ENCODE assay signal across 8 cellular contexts in the genomic region with DNA sequence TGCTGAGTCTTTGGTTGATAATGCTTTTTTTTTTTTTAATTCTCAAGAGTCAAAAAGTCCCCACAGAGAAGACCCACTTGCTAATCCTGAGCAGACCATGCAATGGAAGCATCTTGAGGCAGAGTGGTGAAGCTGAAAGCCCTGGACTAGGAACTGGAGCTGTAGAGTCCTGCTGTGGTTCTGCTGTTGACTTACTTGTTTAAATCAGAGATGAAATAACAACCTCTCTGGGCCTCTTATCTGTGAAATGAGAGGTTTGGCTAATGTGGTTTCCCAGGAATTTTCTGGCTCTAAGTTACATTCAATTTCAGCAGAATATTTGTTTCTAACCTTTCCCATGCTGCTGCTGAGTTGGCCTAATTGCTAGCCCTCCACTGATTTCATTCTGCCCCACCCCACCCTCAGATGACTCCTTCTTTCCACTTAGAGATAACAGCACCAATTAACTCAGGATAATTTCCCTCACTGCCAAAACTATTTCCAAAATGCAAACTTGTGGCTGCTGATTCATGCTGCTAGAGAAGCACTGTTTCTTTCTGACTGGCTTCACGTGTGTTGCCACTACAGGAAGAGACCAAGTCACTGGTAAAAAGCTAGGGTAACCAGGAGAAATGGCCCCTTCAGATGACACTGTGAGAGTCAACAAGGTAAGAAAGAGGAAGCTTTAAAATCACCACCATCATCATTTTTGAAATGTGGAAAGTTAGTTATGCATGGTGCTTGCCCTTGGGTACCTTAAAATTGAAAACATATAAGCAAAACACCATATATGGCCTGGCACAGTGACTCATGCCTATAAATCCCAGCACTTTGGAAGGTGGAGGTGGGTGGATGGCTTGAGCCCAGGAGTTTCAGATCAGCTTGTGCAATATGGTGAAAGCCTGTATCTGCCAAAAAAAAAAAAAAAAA.
DNase-seq lines count a peak whose midpoint lies in the region; ATAC-seq and TF ChIP-seq lines count a peak whose summit lies in the region.

No MANE protein-coding gene starts in this region.

- H3K4me1 Mint-ChIP-seq in progenitor cell of endocrine pancreas (ENCODE audit: low read depth), result no peaks in the 10 kb centered on the region

- no peaks in the 10 kb centered on the region for H3K27me3 ChIP-seq in lung (ENCODE audit: control insufficient read depth, insufficient read depth)

- H3K27me3 Mint-ChIP-seq in progenitor cell of endocrine pancreas, result no peaks in the 10 kb centered on the region

- H3K27ac Mint-ChIP-seq in progenitor cell of endocrine pancreas, result no peak overlapping the region

- no peak for TF ChIP-seq CTCF in lung (IDR thresholded peaks at IDR 0.05; ENCODE audit: control extremely low read depth, extremely low read depth)
- TF ChIP-seq CTCF in progenitor cell of endocrine pancreas (IDR thresholded peaks at IDR 0.05; ENCODE audit: unreplicated experiment), result no peak

- H3K4me1 ChIP-seq in lung (ENCODE audit: control insufficient read depth in 2 of 2, insufficient read depth in 2 of 2, low read length in 2 of 2), result no peaks in the 10 kb centered on the region

- 15 to 38% methylated on average over 1 of the region's 1 CpG for WGBS in lung, 2 donors

- no peak overlapping the region for H3K4me3 Mint-ChIP-seq in progenitor cell of endocrine pancreas (ENCODE audit: low read depth)

- no peak overlapping the region for H3K27ac ChIP-seq in lung (ENCODE audit: low read depth in 1 of 2, low read length in 1 of 2)

- peak; percentile 90 for ATAC-seq in GM18868 (IDR thresholded peaks at IDR 0.05; ENCODE audit: unreplicated experiment)
- peak; percentile 92 for ATAC-seq in HG02610 (IDR thresholded peaks at IDR 0.05; ENCODE audit: unreplicated experiment)
- peak; percentile 89 for ATAC-seq in lung (ENCODE audit: insufficient read depth, low FRiP score)
- no peak for ATAC-seq in GM19467 (IDR thresholded peaks at IDR 0.05; ENCODE audit: unreplicated experiment)

- peak; percentile 38 for DNase-seq in RPMI8226
- peak; percentile 63 for DNase-seq in lung (ENCODE audit: low spot score)
- no peak for DNase-seq in progenitor cell of endocrine pancreas (ENCODE audit: low spot score, unreplicated experiment)
- DNase-seq in activated CD4-positive, alpha-beta T cell treated with anti-CD3 and anti-CD28 coated beads, Interleukin-2, amount 50 U/mL, for 1 hour, result no peak
- DNase-seq in cerebellar cortex (ENCODE audit: low spot score), result no peak

- no peaks in the 10 kb centered on the region for H3K9me3 ChIP-seq in lung (ENCODE audit: control insufficient read depth in 2 of 2, insufficient read depth in 1 of 2, low read length in 1 of 2)

- no peaks in the 10 kb centered on the region for H3K36me3 Mint-ChIP-seq in progenitor cell of endocrine pancreas (ENCODE audit: insufficient read depth)

- H3K4me3 ChIP-seq in lung, result no peak overlapping the region

- H3K9me3 Mint-ChIP-seq in progenitor cell of endocrine pancreas (ENCODE audit: low read depth), result no peaks in the 10 kb centered on the region

- H3K36me3 ChIP-seq in lung (ENCODE audit: control insufficient read depth in 2 of 2, insufficient read depth in 2 of 2, low read length in 2 of 2), result no peaks in the 10 kb centered on the region

Comparison
In these comparisons a context has a peak if more than half of its experiments do, and no peak if none do; other contexts are left out.
1. DNase-seq: peak in RPMI8226 (single experiment) and lung (single experiment); none in progenitor cell of endocrine pancreas (single experiment), activated CD4-positive, alpha-beta T cell treated with anti-CD3 and anti-CD28 coated beads, Interleukin-2, amount 50 U/mL, for 1 hour (single experiment) and cerebellar cortex (single experiment).